ENCODE assay signal across 8 cellular contexts in the genomic region with DNA sequence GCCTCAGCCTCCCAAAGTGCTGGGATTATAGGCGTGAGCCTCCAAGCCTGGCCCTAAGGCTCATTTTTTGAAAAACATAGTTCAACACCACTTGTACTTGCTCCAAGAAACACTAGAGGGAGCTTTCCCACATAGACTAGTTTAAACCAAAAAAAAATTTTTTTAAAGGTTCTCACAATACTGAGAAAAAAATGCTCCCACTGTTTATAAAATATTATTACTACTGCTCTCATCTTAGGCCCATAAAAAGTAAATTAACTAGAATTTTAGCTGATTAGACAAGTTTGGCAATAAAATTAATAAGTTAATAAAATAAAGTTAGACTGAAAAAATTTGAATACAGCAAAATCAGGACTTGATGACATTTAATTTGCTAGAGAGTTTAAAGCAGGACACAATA.
A peak's percentile ranks its signal among the peaks of the same experiment; 100 is the strongest.
DNase-seq lines count a peak whose midpoint lies in the region; ATAC-seq and TF ChIP-seq lines count a peak whose summit lies in the region.

No MANE protein-coding gene starts in this region.

- POLR2A ChIA-PET in AG04449 (lab: Yijun Ruan, JAX): no interaction called here

- peak; percentile 39 for TF ChIP-seq CTCF in AG04449 (IDR thresholded peaks at IDR 0.05; ENCODE audit: insufficient read depth, low read length, missing control alignments)
- peak; percentile 55 for TF ChIP-seq CTCF in GM12874 (IDR thresholded peaks at IDR 0.05; ENCODE audit: insufficient read depth, low read depth, low read length)
- peak; percentile 55; the same call in 1 of the 2 replicates for TF ChIP-seq CTCF in WI38 (IDR thresholded peaks at IDR 0.05; ENCODE audit: low read depth, low read length)
- TF ChIP-seq CTCF in gastrocnemius medialis (IDR thresholded peaks at IDR 0.05 in 4 of 5, conservative IDR thresholded peaks at IDR 0.05 in 1 of 5): peak; percentile 67 to 76 (median 70)

- peak overlapping the region; percentile 75 to 89 (median 80) for H3K27ac ChIP-seq in gastrocnemius medialis

- H3K27ac Mint-ChIP-seq in activated naive CD4-positive, alpha-beta T cell treated with anti-CD3 and anti-CD28 coated beads, Interleukin-2, amount 10 ng/mL, durations not matched to agents 7 days and 5 days: no peak overlapping the region

- no peaks in the 10 kb centered on the region for H3K27me3 ChIP-seq in gastrocnemius medialis

- no peaks in the 10 kb centered on the region for H3K4me1 Mint-ChIP-seq in activated naive CD4-positive, alpha-beta T cell treated with anti-CD3 and anti-CD28 coated beads, Interleukin-2, amount 10 ng/mL, durations not matched to agents 7 days and 5 days

- no peak overlapping the region for H3K4me3 Mint-ChIP-seq in activated naive CD4-positive, alpha-beta T cell treated with anti-CD3 and anti-CD28 coated beads, Interleukin-2, amount 10 ng/mL, durations not matched to agents 7 days and 5 days

- CTCF ChIA-PET in AG04449 (lab: Yijun Ruan, JAX): interaction anchor here (0.6 to 5.5 kb wide), 44 partner anchors 8 to 211 kb away, joined by 3 to 56 read pairs (median 4); a partner anchor contains a TSS
- CTCF ChIA-PET in activated naive CD4-positive, alpha-beta T cell treated with anti-CD3 and anti-CD28 coated beads, Interleukin-2, amount 10 ng/mL, durations not matched to agents 7 days and 5 days (lab: Charles Lee): interaction anchor here (0.6 to 2.3 kb wide), 8 partner anchors 9 to 498 kb away, joined by 3 to 8 read pairs (median 3); a partner anchor contains a TSS

- H3K27me3 Mint-ChIP-seq in activated naive CD4-positive, alpha-beta T cell treated with anti-CD3 and anti-CD28 coated beads, Interleukin-2, amount 10 ng/mL, durations not matched to agents 7 days and 5 days: peaks cover 5% of the 10 kb centered on the region

- no peaks in the 10 kb centered on the region for H3K36me3 Mint-ChIP-seq in activated naive CD4-positive, alpha-beta T cell treated with anti-CD3 and anti-CD28 coated beads, Interleukin-2, amount 10 ng/mL, durations not matched to agents 7 days and 5 days

- no peak for TF ChIP-seq POLR2A in gastrocnemius medialis (IDR thresholded peaks at IDR 0.05)

- H3K4me1 ChIP-seq in gastrocnemius medialis: peaks cover 76 to 84% of the 10 kb centered on the region in 2 donors

- H3K9me3 ChIP-seq in gastrocnemius medialis: no peaks in the 10 kb centered on the region

- ATAC-seq in HG02642 (IDR thresholded peaks at IDR 0.05; ENCODE audit: poor library complexity, unreplicated experiment) (peak; percentile 67), left cardiac atrium (peak; percentile 39 to 49), gastrocnemius medialis (peak; percentile 40 to 45)

- no peaks in the 10 kb centered on the region for H3K36me3 ChIP-seq in gastrocnemius medialis

- DNase-seq in AG04449 (ENCODE audit: low read depth, low spot score) (no peak), NCI-H1092 (lab: John Stamatoyannopoulos, UW) (peak; percentile 25), left cardiac atrium (no peak), gastrocnemius medialis (no peak)
- DNase-seq in activated naive CD4-positive, alpha-beta T cell treated with anti-CD3 and anti-CD28 coated beads, Interleukin-2, amount 10 ng/mL, durations not matched to agents 7 days and 5 days: no peak

- H3K4me3 ChIP-seq in AG04449 (ENCODE audit: low read depth, low read length) (no peak overlapping the region), WI38 (ENCODE audit: low read depth, low read length) (no peak overlapping the region), gastrocnemius medialis (peak overlapping the region in 2 of 4 donors; percentile 0 to 37)

- in situ Hi-C loops in gastrocnemius medialis (cut with MboI; ENCODE audit: low sequenced_read_pairs in 4 of 4): loop anchor here in 2 of 4 donors (5.0 to 10.0 kb wide), 2 partner anchors 105 to 172 kb away; a partner anchor contains a TSS

- intact Hi-C loops in left cardiac atrium (cut with DNase I) (loop anchor here (5.0 to 10.0 kb wide), 3 partner anchors 110 to 165 kb away; a partner anchor contains a TSS), gastrocnemius medialis (cut with DNase I; ENCODE audit: low total_unique reads) (loop anchor here (1.0 to 5.0 kb wide), 2 partner anchors 45 to 110 kb away; a partner anchor contains a TSS)

- no peaks in the 10 kb centered on the region for H3K9me3 Mint-ChIP-seq in activated naive CD4-positive, alpha-beta T cell treated with anti-CD3 and anti-CD28 coated beads, Interleukin-2, amount 10 ng/mL, durations not matched to agents 7 days and 5 days
